Comparison of ENCODE assay signal across 8 cellular contexts in genomic region chr3:140942221-140943104, GRCh38. TPM values are rescaled to one million over a fixed set of nuclear protein-coding genes. Genes with fewer than 3 reads are reported as not detected.
DNase-seq lines count a peak whose midpoint lies in the region; ATAC-seq and TF ChIP-seq lines count a peak whose summit lies in the region.

No MANE protein-coding gene starts in this region.

- H3K36me3 Mint-ChIP-seq in WTC11: peaks cover 5% of the 10 kb centered on the region; the same call in 1 of the 2 replicates
- peaks cover 2% of the 10 kb centered on the region for H3K36me3 Mint-ChIP-seq in chondrocyte (ENCODE audit: low read depth)

- DNase-seq in NCI-H1694 (lab: John Stamatoyannopoulos, UW) (peak; percentile 14), NCI-H1694 treated with DMSO at 0.1 percent for 48 hours (lab: John Stamatoyannopoulos, UW) (no peak), HFF-Myc (ENCODE audit: extremely low read depth, low read depth) (no peak), NAMALWA (ENCODE audit: low spot score) (peak; percentile 75), WTC11 (ENCODE audit: low spot score) (peak; percentile 79), chondrocyte (ENCODE audit: low spot score) (no peak), left kidney (ENCODE audit: low read depth, low spot score) (peak; percentile 93)
- DNase-seq in stimulated activated CD4-positive, alpha-beta T cell treated with anti-CD3 and anti-CD28 coated beads, Interleukin-2, amount 100 ng/mL, for 24 hours: peak; percentile 41 to 49

- peak overlapping the region; percentile 90 for H3K4me3 ChIP-seq in HFF-Myc (replicated peaks; ENCODE audit: low read depth, low read length)

- TF ChIP-seq CTCF in HFF-Myc (IDR thresholded peaks at IDR 0.05; ENCODE audit: low read depth, low read length, missing control alignments) (no peak), WTC11 (IDR thresholded peaks at IDR 0.05) (no peak), chondrocyte (IDR thresholded peaks at IDR 0.05) (peak; percentile 12)

- POLR2A ChIA-PET in WTC11 (lab: Charles Lee): interaction anchor here (1.0 to 1.2 kb wide), 3 partner anchors 44 to 110 kb away, joined by 3 to 4 read pairs (median 3); partner anchors contain the start of gene SPSB4

- H3K4me3 Mint-ChIP-seq in WTC11 (peak overlapping the region; percentile 94), chondrocyte (ENCODE audit: unreplicated experiment) (peak overlapping the region; percentile 97)

- ATAC-seq in WTC11: peak; percentile 50

- CTCF ChIA-PET in WTC11 (lab: Charles Lee): interaction anchor here (0.9 to 2.3 kb wide), 3 partner anchors 20 to 289 kb away, joined by 4 to 6 read pairs (median 5); partner anchors contain the start of gene PXYLP1

- peak overlapping the region; percentile 97 for H3K27ac Mint-ChIP-seq in WTC11
- peak overlapping the region; percentile 98 for H3K27ac Mint-ChIP-seq in chondrocyte (ENCODE audit: unreplicated experiment)

- H3K9me3 Mint-ChIP-seq in WTC11 (no peaks in the 10 kb centered on the region), chondrocyte (ENCODE audit: low read depth) (no peaks in the 10 kb centered on the region)

- peaks cover 41% of the 10 kb centered on the region for H3K4me1 Mint-ChIP-seq in WTC11
- H3K4me1 Mint-ChIP-seq in chondrocyte (ENCODE audit: low read depth): peaks cover 39% of the 10 kb centered on the region

- H3K27me3 Mint-ChIP-seq in WTC11 (ENCODE audit: low read depth): peaks cover 7% of the 10 kb centered on the region
- no peaks in the 10 kb centered on the region for H3K27me3 Mint-ChIP-seq in chondrocyte (ENCODE audit: low read depth)

TF ChIP-seq in WTC11, 78 proteins besides CTCF, POLR2A, EP300 and RAD21:
- TF ChIP-seq ZMAT4 (CRISPR knock-in tag; IDR thresholded peaks at IDR 0.05) (no peak), ZNF671 (CRISPR knock-in tag; IDR thresholded peaks at IDR 0.05) (no peak), TEAD1 (CRISPR knock-in tag; IDR thresholded peaks at IDR 0.05) (peak; percentile 25; the same call in 1 of the 2 replicates), ZNF396 (CRISPR knock-in tag; IDR thresholded peaks at IDR 0.05; ENCODE audit: borderline replicate concordance) (no peak), JUN (CRISPR knock-in tag; IDR thresholded peaks at IDR 0.05) (0 out of 2 replicates have a peak, but pooled peaks have one; percentile 16), HMGXB4 (CRISPR knock-in tag; IDR thresholded peaks at IDR 0.05) (0 out of 2 replicates have a peak, but pooled peaks have one; percentile 6), ARID4B (CRISPR knock-in tag; IDR thresholded peaks at IDR 0.05; ENCODE audit: borderline replicate concordance) (peak; percentile 40; the same call in 1 of the 2 replicates), ZNF416 (CRISPR knock-in tag; IDR thresholded peaks at IDR 0.05) (0 out of 2 replicates have a peak, but pooled peaks have one; percentile 39)
TF ChIP-seq in WTC11: peak in this region for 5.

RNA-seq across cellular contexts. Expression of gene SLC25A36, which starts 0.8 kb away (rescaled TPM):
- total RNA-seq in WTC11 (2021): 78.4 to 83.6 TPM (median 83.0 TPM) in 3 replicates
- 46.7 to 59.1 TPM (median 58.6 TPM) in 3 replicates for total RNA-seq in chondrocyte

Comparison
In these comparisons a context has a peak if more than half of its experiments do, and no peak if none do; other contexts are left out.
1. DNase-seq: peak in NCI-H1694 (single experiment), NAMALWA (single experiment), WTC11 (single experiment), left kidney (single experiment) and stimulated activated CD4-positive, alpha-beta T cell treated with anti-CD3 and anti-CD28 coated beads, Interleukin-2, amount 100 ng/mL, for 24 hours (2 of 2); none in NCI-H1694 treated with DMSO at 0.1 percent for 48 hours (single experiment), HFF-Myc (single experiment) and chondrocyte (single experiment).